24 cellular contexts compared by ENCODE assay signal in genomic region chr20:33007376-33008335, GRCh38. TPM values are rescaled to one million over a fixed set of nuclear protein-coding genes. Genes with fewer than 3 reads are reported as not detected.
"Had no signal": no experiment of that assay in that cellular context is flagged by ENCODE, and none has a peak within 500 bp of the region (broad histone marks: within the 10 kb centered on the region; RNA-seq: fewer than 3 reads in every experiment).

Gene BPIFB2, plus strand, starts transcription at chr20:33007704. Its CDS starts 871 bp downstream, at chr20:33008575.

- DNase-seq: activated CD8-positive, alpha-beta memory T cell treated with anti-CD3 and anti-CD28 coated beads, Interleukin-2, amount 50 U/mL, for 48 hours; activated naive CD4-positive, alpha-beta T cell; activated T-cell treated with anti-CD3 and anti-CD28 coated beads, Interleukin-2, amount 50 U/mL, for 4 hours; adrenal gland; effector memory CD4-positive, alpha-beta T cell; foreskin keratinocyte; kidney; naive thymus-derived CD8-positive, alpha-beta T cell; occipital lobe; retina; stimulated activated CD4-positive, alpha-beta T cell treated with anti-CD3 and anti-CD28 coated beads, Interleukin-4, amount 100 ng/mL, for 1 hour; stimulated activated naive CD4-positive, alpha-beta T cell; testis had no signal

- H3K9me3 ChIP-seq: adrenal gland, testis, vagina had no signal

- H3K4me3 ChIP-seq: adrenal gland, testis, vagina had no signal

- H3K4me3 Mint-ChIP-seq: activated naive CD8-positive, alpha-beta T cell; activated T-cell treated with anti-CD3 and anti-CD28 coated beads, Interleukin-2, amount 50 U/mL, for 4 hours; central memory CD8-positive, alpha-beta T cell; mesothelial cell of epicardium; naive thymus-derived CD8-positive, alpha-beta T cell; type B pancreatic cell had no signal

- H3K27me3 ChIP-seq: adrenal gland, testis, vagina had no signal

- H3K4me1 ChIP-seq: adrenal gland, foreskin keratinocyte, testis, vagina had no signal

- H3K36me3 Mint-ChIP-seq: mesothelial cell of epicardium; naive thymus-derived CD8-positive, alpha-beta T cell; type B pancreatic cell had no signal

- ATAC-seq: activated T-cell treated with anti-CD3 and anti-CD28 coated beads, Interleukin-2, amount 50 U/mL, for 4 hours; foreskin keratinocyte; naive thymus-derived CD8-positive, alpha-beta T cell had no signal

- H3K36me3 ChIP-seq: adrenal gland, vagina had no signal

- H3K27ac ChIP-seq: adrenal gland, foreskin keratinocyte, testis, vagina had no signal

- H3K4me1 Mint-ChIP-seq: mesothelial cell of epicardium had no signal

- H3K27ac Mint-ChIP-seq: activated naive CD8-positive, alpha-beta T cell; activated T-helper 2 cell treated with anti-CD3 and anti-CD28 coated beads, Interferon-gamma antibody, Interleukin-2, Interleukin-4, amounts not matched to agents 10 μg/mL and 5 μg/mL and 100 μg/mL, durations not matched to agents 14 hours and 24 hours and 36 hours; mesothelial cell of epicardium; type B pancreatic cell had no signal

- H3K27me3 Mint-ChIP-seq: activated naive CD8-positive, alpha-beta T cell; central memory CD8-positive, alpha-beta T cell; naive thymus-derived CD8-positive, alpha-beta T cell had no signal

RNA-seq across cellular contexts. Expression of gene BPIFB2, which starts in this region (rescaled TPM):
- total RNA-seq: activated CD8-positive, alpha-beta memory T cell treated with anti-CD3 and anti-CD28 coated beads for 36 hours; activated T-helper 2 cell treated with anti-CD3 and anti-CD28 coated beads, Interferon-gamma antibody, Interleukin-2, Interleukin-4, amounts not matched to agents 10 μg/mL and 5 μg/mL and 100 μg/mL, durations not matched to agents 14 hours and 24 hours and 36 hours; astrocyte; dermis microvascular lymphatic vessel endothelial cell; foreskin keratinocyte; glomerular endothelial cell; kidney; lung microvascular endothelial cell; mesothelial cell of epicardium; naive thymus-derived CD8-positive, alpha-beta T cell; vagina had no signal
- polyA plus RNA-seq: adrenal gland; foreskin keratinocyte; naive thymus-derived CD8-positive, alpha-beta T cell had no signal
